In genomic region chr21:29704719-29705118, GRCh38 we compare ENCODE assay signal across 1 cellular context.
TF ChIP-seq lines count a peak whose summit lies in the region.

No MANE protein-coding gene starts in this region.

TF ChIP-seq in K562, 482 proteins besides CTCF, POLR2A, EP300 and RAD21 (continued from another document):
- TF ChIP-seq ZNF280B (CRISPR knock-in tag; IDR thresholded peaks at IDR 0.05) (no peak), ZNF324 (CRISPR knock-in tag; IDR thresholded peaks at IDR 0.05) (no peak)
